In the genomic region with DNA sequence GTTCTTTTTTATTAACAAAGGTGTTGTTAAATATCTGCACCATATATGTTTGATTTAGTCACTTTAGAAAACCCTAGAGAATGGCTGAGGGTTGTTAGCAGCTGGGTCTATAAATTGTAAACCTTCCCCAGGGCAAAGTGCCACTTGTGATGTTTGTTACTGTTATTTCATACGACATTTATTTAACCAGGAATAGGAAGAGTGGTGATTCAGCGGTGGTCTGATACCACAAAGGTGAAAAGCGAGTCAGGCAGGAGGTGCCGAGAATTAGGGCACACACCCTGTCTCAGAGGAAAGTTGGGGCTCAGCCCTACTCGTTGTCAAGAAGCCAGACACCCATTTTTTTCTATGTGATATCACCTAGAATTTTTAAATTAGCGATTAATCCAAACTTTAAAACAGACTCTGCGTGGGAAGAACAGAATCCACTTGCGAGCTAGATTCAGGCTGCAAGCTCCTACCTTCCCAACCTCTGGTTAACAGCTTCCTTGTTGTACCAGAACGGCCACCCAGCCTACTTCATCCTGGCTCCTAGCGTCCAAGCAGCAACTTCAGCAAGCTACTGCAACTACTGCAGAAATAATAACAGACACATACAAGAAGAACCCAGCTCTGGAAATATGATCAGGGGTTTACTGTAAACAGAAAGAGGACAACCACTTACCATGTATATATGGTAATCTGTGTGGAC, we compare ENCODE assay signal across 16 cellular contexts.
"Had no signal": no experiment of that assay in that cellular context is flagged by ENCODE, and none has a peak within 500 bp of the region (broad histone marks: within the 10 kb centered on the region; RNA-seq: fewer than 3 reads in every experiment).

No MANE protein-coding gene starts in this region.

- H3K36me3 ChIP-seq: cardiac muscle cell, stomach had no signal

- H3K9me3 ChIP-seq: stomach had no signal

- H3K4me3 Mint-ChIP-seq: activated CD4-positive, alpha-beta T cell treated with anti-CD3 and anti-CD28 coated beads for 36 hours; activated CD8-positive, alpha-beta T cell treated with anti-CD3 and anti-CD28 coated beads for 36 hours; activated naive CD8-positive, alpha-beta T cell treated with anti-CD3 and anti-CD28 coated beads, Interleukin-2, amount 10 ng/mL, durations not matched to agents 7 days and 5 days; activated T-cell treated with anti-CD3 and anti-CD28 coated beads, Interleukin-2, amount 50 U/mL, for 72 hours; naive B cell had no signal

- H3K4me1 Mint-ChIP-seq: activated CD4-positive, alpha-beta T cell treated with anti-CD3 and anti-CD28 coated beads for 36 hours; activated naive CD8-positive, alpha-beta T cell treated with anti-CD3 and anti-CD28 coated beads, Interleukin-2, amount 10 ng/mL, durations not matched to agents 7 days and 5 days; naive B cell had no signal

- ATAC-seq: activated CD4-positive, alpha-beta T cell treated with anti-CD3 and anti-CD28 coated beads for 36 hours; activated CD8-positive, alpha-beta T cell treated with anti-CD3 and anti-CD28 coated beads for 36 hours; activated T-cell treated with anti-CD3 and anti-CD28 coated beads, Interleukin-2, amount 50 U/mL, for 72 hours; foreskin keratinocyte; left colon had no signal

- H3K27me3 Mint-ChIP-seq: activated CD4-positive, alpha-beta T cell treated with anti-CD3 and anti-CD28 coated beads for 36 hours; activated CD8-positive, alpha-beta T cell treated with anti-CD3 and anti-CD28 coated beads for 36 hours; activated naive CD8-positive, alpha-beta T cell treated with anti-CD3 and anti-CD28 coated beads, Interleukin-2, amount 10 ng/mL, durations not matched to agents 7 days and 5 days; naive B cell had no signal

- H3K36me3 Mint-ChIP-seq: activated naive CD8-positive, alpha-beta T cell treated with anti-CD3 and anti-CD28 coated beads, Interleukin-2, amount 10 ng/mL, durations not matched to agents 7 days and 5 days; naive B cell had no signal

- H3K4me3 ChIP-seq: cardiac muscle cell, skin epidermis, stomach had no signal

- H3K27ac Mint-ChIP-seq: activated CD4-positive, alpha-beta T cell treated with anti-CD3 and anti-CD28 coated beads for 36 hours; activated CD8-positive, alpha-beta T cell treated with anti-CD3 and anti-CD28 coated beads for 36 hours; activated naive CD8-positive, alpha-beta T cell treated with anti-CD3 and anti-CD28 coated beads, Interleukin-2, amount 10 ng/mL, durations not matched to agents 7 days and 5 days; activated T-cell treated with anti-CD3 and anti-CD28 coated beads, Interleukin-2, amount 50 U/mL, for 72 hours; naive B cell had no signal

- H3K4me1 ChIP-seq: foreskin keratinocyte, parathyroid adenoma, stomach had no signal

- DNase-seq: activated CD4-positive, alpha-beta T cell treated with anti-CD3 and anti-CD28 coated beads for 36 hours; activated CD8-positive, alpha-beta memory T cell treated with anti-CD3 and anti-CD28 coated beads, Interleukin-2, amount 50 U/mL, for 4 hours; activated CD8-positive, alpha-beta T cell treated with anti-CD3 and anti-CD28 coated beads for 36 hours; activated gamma-delta T cell treated with Interleukin-2 at 50 U/mL for 16 hours; activated naive CD8-positive, alpha-beta T cell treated with anti-CD3 and anti-CD28 coated beads, Interleukin-2, amount 10 ng/mL, durations not matched to agents 7 days and 5 days; activated T-cell treated with anti-CD3 and anti-CD28 coated beads, Interleukin-2, amount 50 U/mL, for 72 hours; anterior cingulate cortex; foreskin keratinocyte; head of caudate nucleus; left colon; naive B cell; stomach had no signal

- H3K27me3 ChIP-seq: cardiac muscle cell, foreskin keratinocyte had no signal

- H3K27ac ChIP-seq: cardiac muscle cell, foreskin keratinocyte, parathyroid adenoma, skin epidermis, stomach, VCaP had no signal
